8 cellular contexts compared by ENCODE assay signal in genomic region chr7:67377939-67378862, GRCh38.
DNase-seq lines count a peak whose midpoint lies in the region; ATAC-seq and TF ChIP-seq lines count a peak whose summit lies in the region.

No MANE protein-coding gene starts in this region.

- peak; percentile 97 for ATAC-seq in GM18907 (IDR thresholded peaks at IDR 0.05; ENCODE audit: unreplicated experiment)
- ATAC-seq in HG03175 (IDR thresholded peaks at IDR 0.05; ENCODE audit: unreplicated experiment) = peak; percentile 90

- no peak for TF ChIP-seq POLR2A in lower leg skin (IDR thresholded peaks at IDR 0.05)

- H3K4me3 ChIP-seq in coronary artery = no peak overlapping the region
- no peak overlapping the region for H3K4me3 ChIP-seq in lower leg skin (ENCODE audit: low read depth, poor library complexity, severe bottlenecking)

- H3K27ac ChIP-seq in coronary artery = no peak overlapping the region

- DNase-seq in AG20443 (ENCODE audit: low spot score) (peak; percentile 82), NCI-H226 (peak; percentile 36), coronary artery (ENCODE audit: low spot score) (no peak), lower leg skin (ENCODE audit: low spot score in 2 of 2) (peak; percentile 40 to 88)
- peak; percentile 39 to 42 for DNase-seq in activated CD4-positive, alpha-beta T cell treated with anti-CD3 and anti-CD28 coated beads for 24 hours (ENCODE audit: low read depth in 2 of 2)
- peak; percentile 27 to 50 (median 37) for DNase-seq in stimulated activated CD4-positive, alpha-beta T cell treated with anti-CD3 and anti-CD28 coated beads, TNF-alpha, amount 100 ng/mL, for 48 hours (ENCODE audit: low read depth in 3 of 3)

- peak; percentile 75 for TF ChIP-seq CTCF in coronary artery (IDR thresholded peaks at IDR 0.05)
- peak in 1 of 3 donors; percentile 56 for TF ChIP-seq CTCF in lower leg skin (IDR thresholded peaks at IDR 0.05)

- intact Hi-C loops in lower leg skin (cut with DNase I; ENCODE audit: low total_unique reads) = no loop called here

- WGBS in lower leg skin, 2 donors = 38 to 45% methylated on average over 14 to 15 of the region's 16 CpGs
